28 cellular contexts compared by ENCODE assay signal in genomic region chr3:157329541-157329940, GRCh38.
DNase-seq lines count a peak whose midpoint lies in the region; ATAC-seq and TF ChIP-seq lines count a peak whose summit lies in the region.
"Had no signal": no experiment of that assay in that cellular context is flagged by ENCODE, and none has a peak within 500 bp of the region (broad histone marks: within the 10 kb centered on the region; RNA-seq: fewer than 3 reads in every experiment).

No MANE protein-coding gene starts in this region.

- no peak for TF ChIP-seq CTCF in fibroblast of villous mesenchyme (IDR thresholded peaks at IDR 0.05; ENCODE audit: insufficient read depth, low read depth, low read length)

- ATAC-seq in HG03135 (IDR thresholded peaks at IDR 0.05; ENCODE audit: unreplicated experiment): no peak
- ATAC-seq: heart left ventricle; HepG2; naive thymus-derived CD4-positive, alpha-beta T cell; stimulated activated naive B cell treated with anti-CD40 and anti-IgM and Interleukin-4, amounts not matched to agents 10 μg/mL and 1 μg/mL and 100 μg/mL, for 72 hours had no signal

- DNase-seq in GM04504 (ENCODE audit: low read depth) (peak; percentile 21), RPMI7951 (ENCODE audit: low read depth) (peak; percentile 31), fibroblast of villous mesenchyme (ENCODE audit: low read depth) (peak; percentile 28), stromal cell of bone marrow (ENCODE audit: low read depth) (peak; percentile 22), ureter (ENCODE audit: low spot score) (no peak), NCI-H345 (lab: John Stamatoyannopoulos, UW) (no peak)
- DNase-seq: activated effector memory CD4-positive, alpha-beta T cell treated with anti-CD3 and anti-CD28 coated beads, Interleukin-2, amount 50 U/mL, for 16 hours; activated naive CD8-positive, alpha-beta T cell treated with anti-CD3 and anti-CD28 coated beads for 36 hours; activated T-cell treated with anti-CD3 and anti-CD28 coated beads, Interleukin-2, amount 50 U/mL, for 24 hours; aorta; CD4-positive, CD25-positive, alpha-beta regulatory T cell; DND-41; effector memory CD4-positive, alpha-beta T cell; erythroblast; H9; heart left ventricle; midbrain; naive thymus-derived CD4-positive, alpha-beta T cell; NCI-H1048; NCI-H510A treated with DMSO at 0.1 percent for 48 hours; nucleus accumbens; stimulated activated naive B cell treated with anti-CD40 and anti-IgM and Interleukin-4, amounts not matched to agents 10 μg/mL and 1 μg/mL and 100 μg/mL, for 72 hours; T-helper 1 cell; upper lobe of left lung had no signal

- H3K4me3 ChIP-seq in fibroblast of villous mesenchyme (ENCODE audit: low read depth, low read length): no peak overlapping the region
- H3K4me3 ChIP-seq: coronary artery, SJSA1, upper lobe of left lung had no signal

Comparison
In these comparisons a context has a peak if more than half of its experiments do, and no peak if none do; other contexts are left out.
1. DNase-seq: peak in GM04504 (single experiment), RPMI7951 (single experiment), fibroblast of villous mesenchyme (single experiment) and stromal cell of bone marrow (single experiment); none in ureter (single experiment) and NCI-H345 (single experiment).